ENCODE assay signal across 11 cellular contexts in the genomic region with DNA sequence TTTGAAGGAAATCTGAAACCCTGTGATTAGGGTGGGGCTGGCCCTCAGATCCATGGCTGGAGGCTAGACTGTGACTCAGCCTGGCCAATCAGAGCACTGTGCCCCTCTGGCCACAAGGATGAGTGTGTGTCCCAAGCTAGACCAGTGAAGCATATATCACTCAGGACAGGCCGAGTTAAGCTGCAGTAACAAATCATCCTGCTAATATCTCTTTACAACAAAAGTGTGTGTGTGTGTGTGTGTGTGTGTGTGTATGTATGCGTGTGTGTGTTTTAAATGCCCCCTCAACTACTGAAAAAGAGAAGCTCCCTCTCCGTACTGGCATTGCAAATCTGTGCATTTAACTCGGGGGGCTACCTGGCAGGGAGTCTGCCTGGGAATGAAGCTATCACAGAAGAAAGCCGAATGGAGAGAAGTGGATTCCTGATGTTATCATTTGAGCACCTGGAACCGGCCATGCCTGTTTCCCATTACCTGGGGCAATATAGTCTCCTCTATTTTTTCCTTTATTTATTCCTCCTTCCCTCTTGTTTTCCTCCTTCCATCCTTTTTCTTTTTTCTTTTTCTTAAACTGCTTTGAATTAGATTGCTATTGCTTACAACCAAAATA. TPM values are rescaled to one million over a fixed set of nuclear protein-coding genes. Genes with fewer than 3 reads are reported as not detected.
DNase-seq lines count a peak whose midpoint lies in the region; ATAC-seq and TF ChIP-seq lines count a peak whose summit lies in the region.
"Had no signal": no experiment of that assay in that cellular context is flagged by ENCODE, and none has a peak within 500 bp of the region (broad histone marks: within the 10 kb centered on the region; RNA-seq: fewer than 3 reads in every experiment).

No MANE protein-coding gene starts in this region.

- H3K14ac ChIP-seq in neuronal stem cell (ENCODE audit: low read length): no peak overlapping the region

- H3K4me3 ChIP-seq in neuronal stem cell (ENCODE audit: low read length in 2 of 2): no peak overlapping the region

- DNase-seq in GM03348 (ENCODE audit: low spot score) (peak; percentile 91), NCI-H345 treated with DMSO at 0.1 percent for 48 hours (lab: John Stamatoyannopoulos, UW; ENCODE audit: unreplicated experiment) (peak; percentile 21), dedifferentiated amniotic fluid mesenchymal stem cell (ENCODE audit: extremely low spot score) (peak; percentile 83), neuronal stem cell (ENCODE audit: low spot score) (no peak), GM13977 (ENCODE audit: low spot score) (no peak), GF-D8 (lab: John Stamatoyannopoulos, UW) (no peak), SK-N-DZ (ENCODE audit: low spot score) (no peak)
- DNase-seq: cerebellar nuclear complex; RPMI8226; stimulated activated CD4-positive, alpha-beta T cell treated with anti-CD3 and anti-CD28 coated beads, Interleukin-1b, Interleukin-23, amount 100 ng/mL, for 48 hours had no signal

- peaks cover 0 to 9% (median 0%) of the 10 kb centered on the region in 3 experiments for H3K27me3 ChIP-seq in neuronal stem cell (ENCODE audit: control insufficient read depth in 3 of 3, insufficient read depth in 3 of 3, low read depth in 1 of 3, low read length in 3 of 3)

- no peak overlapping the region for H3K23ac ChIP-seq in neuronal stem cell (ENCODE audit: low read depth, low read length, poor library complexity)

- no peaks in the 10 kb centered on the region for H3K79me1 ChIP-seq in neuronal stem cell (ENCODE audit: low read depth, low read length)

- no peak overlapping the region for H3K4me2 ChIP-seq in neuronal stem cell (ENCODE audit: insufficient read depth, low read length, poor library complexity, severe bottlenecking)

- peak overlapping the region; percentile 27 for H2AFZ ChIP-seq in neuronal stem cell (ENCODE audit: low read length)

- no peak overlapping the region for H2BK15ac ChIP-seq in neuronal stem cell (ENCODE audit: low read length)

- no peak for ATAC-seq in HG03469 (IDR thresholded peaks at IDR 0.05; ENCODE audit: unreplicated experiment)

- WGBS in neuronal stem cell (ENCODE audit: extremely low coverage in 2 of 2, insufficient read length in 2 of 2, insufficient replicate concordance in 1 of 2), 2 donors: no CpG with 5 or more reads among the region's 6 CpGs

- in situ Hi-C loops in GM13977 (cut with MboI; ENCODE audit: low pct_unique_long_range_greater_than_20kb, low sequenced_read_pairs, unreplicated experiment): no loop called here

- H3K9me3 ChIP-seq in neuronal stem cell (replicated peaks in 1 of 2; ENCODE audit: control insufficient read depth in 2 of 2, insufficient read depth in 1 of 2, low read depth in 1 of 2, low read length in 2 of 2): peaks cover under 1 to 4% of the 10 kb centered on the region in 2 donors

- no peaks in the 10 kb centered on the region for H3K36me3 ChIP-seq in neuronal stem cell (replicated peaks in 1 of 2; ENCODE audit: control insufficient read depth in 2 of 2, insufficient read depth in 2 of 2, low read length in 2 of 2)

- H3K27ac ChIP-seq in neuronal stem cell (replicated peaks; ENCODE audit: low read length): no peak overlapping the region

- H4K91ac ChIP-seq in neuronal stem cell (ENCODE audit: low read depth, low read length, poor library complexity): no peak overlapping the region

- H3K18ac ChIP-seq in neuronal stem cell (ENCODE audit: low read length): no peak overlapping the region

- H2BK120ac ChIP-seq in neuronal stem cell (ENCODE audit: low read depth, low read length): no peak overlapping the region

- no peak overlapping the region for H2AK5ac ChIP-seq in neuronal stem cell (ENCODE audit: low read depth, low read length)

- TF ChIP-seq CTCF in GM13977 (IDR thresholded peaks at IDR 0.05; ENCODE audit: extremely low read depth, insufficient read depth, missing control alignments): no peak

- no peak overlapping the region for H2BK12ac ChIP-seq in neuronal stem cell (ENCODE audit: low read length)

- H3K9ac ChIP-seq in neuronal stem cell (ENCODE audit: low read depth, low read length, poor library complexity): no peak overlapping the region

- H3K4ac ChIP-seq in neuronal stem cell (ENCODE audit: low read length): no peak overlapping the region

- peaks cover 34 to 36% of the 10 kb centered on the region in 2 donors for H3K4me1 ChIP-seq in neuronal stem cell (ENCODE audit: control insufficient read depth in 2 of 2, insufficient read depth in 1 of 2, low read depth in 1 of 2, low read length in 2 of 2)

- no peak overlapping the region for H4K8ac ChIP-seq in neuronal stem cell (ENCODE audit: low read depth, low read length)

- H2BK5ac ChIP-seq in neuronal stem cell (ENCODE audit: low read length): no peak overlapping the region

RNA-seq across cellular contexts. Expression of gene STC2, which starts 25.6 kb away (rescaled TPM):
- polyA plus RNA-seq in neuronal stem cell (2013, experiment 1 of 2): 5.7 TPM
- 6.0 TPM for polyA plus RNA-seq in neuronal stem cell (2013, experiment 2 of 2)
- polyA plus RNA-seq in SK-N-DZ (2014; cell fraction: cytosol; rRNA removed): 0.19 and 3.6 TPM in 2 replicates
- polyA plus RNA-seq in SK-N-DZ (2014; cell fraction: nucleus; rRNA removed): 0.13 and 0.35 TPM in 2 replicates

Comparison
In these comparisons a context has a peak if more than half of its experiments do, and no peak if none do; other contexts are left out.
1. DNase-seq: peak in GM03348 (single experiment), NCI-H345 treated with DMSO at 0.1 percent for 48 hours (single experiment) and dedifferentiated amniotic fluid mesenchymal stem cell (single experiment); none in neuronal stem cell (single experiment), GM13977 (single experiment), GF-D8 (single experiment) and SK-N-DZ (single experiment).